ENCODE assay signal across 8 cellular contexts in the genomic region with DNA sequence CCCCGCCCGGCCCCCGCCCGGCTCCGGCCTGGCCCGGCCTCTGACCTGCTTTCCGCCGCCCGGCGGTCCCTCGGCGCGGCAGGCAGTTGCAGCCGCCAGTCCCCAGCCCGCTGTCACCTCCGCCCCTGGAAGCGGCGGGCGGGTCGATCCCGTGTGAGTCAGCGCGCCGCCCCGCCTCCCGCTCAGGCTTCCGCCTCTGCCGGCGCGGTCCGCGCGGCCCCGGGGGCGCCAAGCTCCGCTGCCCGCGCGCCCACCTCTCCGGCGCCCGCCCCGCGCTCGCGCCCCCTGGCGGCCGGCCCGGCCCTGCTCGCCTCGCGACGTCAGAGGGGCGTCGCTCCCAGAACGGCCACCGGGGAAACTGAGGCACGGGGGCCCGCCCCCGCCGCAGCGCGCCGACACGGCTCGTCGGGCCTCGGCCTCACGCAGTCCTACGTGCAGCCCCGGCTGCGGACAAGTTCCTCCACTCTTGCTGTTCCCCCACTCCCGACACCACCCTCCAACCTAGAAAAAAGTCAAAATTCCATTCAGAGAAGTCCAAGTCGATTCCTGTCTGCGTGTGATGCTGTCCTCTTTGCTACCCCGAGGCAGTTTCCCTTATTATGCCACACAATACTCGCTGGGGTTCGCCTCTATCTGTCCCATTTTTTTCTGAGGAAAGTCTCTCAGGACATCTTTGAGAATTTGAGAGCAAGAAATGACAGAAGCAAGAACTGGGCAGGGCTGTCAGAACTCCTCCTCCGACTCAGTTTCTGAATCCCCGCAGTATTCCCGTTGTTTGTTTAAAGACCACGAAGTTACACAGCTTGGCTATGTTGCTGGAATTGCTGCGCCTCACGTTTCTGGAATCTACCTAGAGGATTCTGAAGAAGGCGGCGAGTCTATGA. TPM values are rescaled to one million over a fixed set of nuclear protein-coding genes. Genes with fewer than 3 reads are reported as not detected.
A peak's percentile ranks its signal among the peaks of the same experiment; 100 is the strongest.
DNase-seq lines count a peak whose midpoint lies in the region; ATAC-seq and TF ChIP-seq lines count a peak whose summit lies in the region.

A gene with protein sequence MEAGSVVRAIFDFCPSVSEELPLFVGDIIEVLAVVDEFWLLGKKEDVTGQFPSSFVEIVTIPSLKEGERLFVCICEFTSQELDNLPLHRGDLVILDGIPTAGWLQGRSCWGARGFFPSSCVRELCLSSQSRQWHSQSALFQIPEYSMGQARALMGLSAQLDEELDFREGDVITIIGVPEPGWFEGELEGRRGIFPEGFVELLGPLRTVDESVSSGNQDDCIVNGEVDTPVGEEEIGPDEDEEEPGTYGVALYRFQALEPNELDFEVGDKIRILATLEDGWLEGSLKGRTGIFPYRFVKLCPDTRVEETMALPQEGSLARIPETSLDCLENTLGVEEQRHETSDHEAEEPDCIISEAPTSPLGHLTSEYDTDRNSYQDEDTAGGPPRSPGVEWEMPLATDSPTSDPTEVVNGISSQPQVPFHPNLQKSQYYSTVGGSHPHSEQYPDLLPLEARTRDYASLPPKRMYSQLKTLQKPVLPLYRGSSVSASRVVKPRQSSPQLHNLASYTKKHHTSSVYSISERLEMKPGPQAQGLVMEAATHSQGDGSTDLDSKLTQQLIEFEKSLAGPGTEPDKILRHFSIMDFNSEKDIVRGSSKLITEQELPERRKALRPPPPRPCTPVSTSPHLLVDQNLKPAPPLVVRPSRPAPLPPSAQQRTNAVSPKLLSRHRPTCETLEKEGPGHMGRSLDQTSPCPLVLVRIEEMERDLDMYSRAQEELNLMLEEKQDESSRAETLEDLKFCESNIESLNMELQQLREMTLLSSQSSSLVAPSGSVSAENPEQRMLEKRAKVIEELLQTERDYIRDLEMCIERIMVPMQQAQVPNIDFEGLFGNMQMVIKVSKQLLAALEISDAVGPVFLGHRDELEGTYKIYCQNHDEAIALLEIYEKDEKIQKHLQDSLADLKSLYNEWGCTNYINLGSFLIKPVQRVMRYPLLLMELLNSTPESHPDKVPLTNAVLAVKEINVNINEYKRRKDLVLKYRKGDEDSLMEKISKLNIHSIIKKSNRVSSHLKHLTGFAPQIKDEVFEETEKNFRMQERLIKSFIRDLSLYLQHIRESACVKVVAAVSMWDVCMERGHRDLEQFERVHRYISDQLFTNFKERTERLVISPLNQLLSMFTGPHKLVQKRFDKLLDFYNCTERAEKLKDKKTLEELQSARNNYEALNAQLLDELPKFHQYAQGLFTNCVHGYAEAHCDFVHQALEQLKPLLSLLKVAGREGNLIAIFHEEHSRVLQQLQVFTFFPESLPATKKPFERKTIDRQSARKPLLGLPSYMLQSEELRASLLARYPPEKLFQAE (N-terminal part only) (minus strand): TSS at position 155 of the 884 bp plus-strand sequence. CDS start 37,823 bp downstream, outside the sequence.

- H3K36me3 Mint-ChIP-seq in IgD-negative memory B cell: no peaks in the 10 kb centered on the region
- H3K36me3 Mint-ChIP-seq in activated naive CD4-positive, alpha-beta T cell treated with anti-CD3 and anti-CD28 coated beads, Interleukin-2, amount 50 U/mL, for 24 hours: no peaks in the 10 kb centered on the region

- WGBS in testis, 2 donors: 4% methylated on average over 14 to 34 of the region's 86 CpGs

- H3K4me2 ChIP-seq in osteoblast (ENCODE audit: insufficient read depth, low read length): peak within 1 kb of the TSS; percentile 84

- no peaks in the 10 kb centered on the region for H4K20me1 ChIP-seq in osteoblast (ENCODE audit: insufficient read depth, low read length)

- H3K9me3 ChIP-seq in SK-N-MC (ENCODE audit: low read depth, low read length): no peaks in the 10 kb centered on the region
- H3K9me3 ChIP-seq in osteoblast (ENCODE audit: low read depth, low read length): no peaks in the 10 kb centered on the region
- no peaks in the 10 kb centered on the region for H3K9me3 ChIP-seq in testis

- no peaks in the 10 kb centered on the region for H3K27me3 Mint-ChIP-seq in IgD-negative memory B cell
- H3K27me3 Mint-ChIP-seq in activated naive CD4-positive, alpha-beta T cell treated with anti-CD3 and anti-CD28 coated beads, Interleukin-2, amount 50 U/mL, for 24 hours: no peaks in the 10 kb centered on the region

- H3K36me3 ChIP-seq in SK-N-MC (ENCODE audit: insufficient read depth, low read length): no peaks in the 10 kb centered on the region
- no peaks in the 10 kb centered on the region for H3K36me3 ChIP-seq in osteoblast (ENCODE audit: insufficient read depth, low read length)
- no peaks in the 10 kb centered on the region for H3K36me3 ChIP-seq in testis (ENCODE audit: low read depth, missing control alignments)

- no peak for TF ChIP-seq POLR2A in testis (IDR thresholded peaks at IDR 0.05)

- peaks cover 47 to 56% (median 54%) of the 10 kb centered on the region in 3 donors for H3K4me1 Mint-ChIP-seq in IgD-negative memory B cell
- peaks cover 51% of the 10 kb centered on the region for H3K4me1 Mint-ChIP-seq in activated naive CD4-positive, alpha-beta T cell treated with anti-CD3 and anti-CD28 coated beads, Interleukin-2, amount 50 U/mL, for 24 hours

- peaks cover 34% of the 10 kb centered on the region for H3K79me2 ChIP-seq in osteoblast (ENCODE audit: insufficient read depth, low read length)

- peak within 1 kb of the TSS; percentile 69 to 92 (median 88) for H3K27ac Mint-ChIP-seq in IgD-negative memory B cell
- peak within 1 kb of the TSS; percentile 88 for H3K27ac Mint-ChIP-seq in activated naive CD4-positive, alpha-beta T cell treated with anti-CD3 and anti-CD28 coated beads, Interleukin-2, amount 50 U/mL, for 24 hours

- H3K27ac ChIP-seq in SK-N-MC (no peak within 1 kb of the TSS), osteoblast (ENCODE audit: low read depth, low read length) (peak within 1 kb of the TSS; percentile 92), testis (peak within 1 kb of the TSS; percentile 61 to 87)

- H3K4me1 ChIP-seq in osteoblast (ENCODE audit: insufficient read depth, low read length) (peaks cover 33% of the 10 kb centered on the region), testis (peaks cover 22% of the 10 kb centered on the region)

- H2AFZ ChIP-seq in osteoblast (ENCODE audit: low read length): peak within 1 kb of the TSS; percentile 79

- TF ChIP-seq CTCF in osteoblast (IDR thresholded peaks at IDR 0.05; ENCODE audit: extremely low read depth, low read depth, low read length) (peak; percentile 31), testis (IDR thresholded peaks at IDR 0.05) (peak; percentile 37 to 96 (median 72))

- no peaks in the 10 kb centered on the region for H3K27me3 ChIP-seq in osteoblast (ENCODE audit: insufficient read depth, low read length)
- H3K27me3 ChIP-seq in testis: no peaks in the 10 kb centered on the region

- H3K4me3 Mint-ChIP-seq in IgD-negative memory B cell: peak within 1 kb of the TSS; percentile 86 to 94 (median 91)
- peak within 1 kb of the TSS; percentile 94 for H3K4me3 Mint-ChIP-seq in activated naive CD4-positive, alpha-beta T cell treated with anti-CD3 and anti-CD28 coated beads, Interleukin-2, amount 50 U/mL, for 24 hours

- intact Hi-C loops in testis (cut with DNase I; ENCODE audit: low total_unique reads): no loop called here

- ATAC-seq in GM21528 (IDR thresholded peaks at IDR 0.05; ENCODE audit: low FRiP score, unreplicated experiment): peak; percentile 61

- peak; percentile 86 for DNase-seq in EH (ENCODE audit: low read depth)
- DNase-seq in SK-N-MC (ENCODE audit: low read depth, low spot score): no peak
- peak; percentile 87 for DNase-seq in glomerular visceral epithelial cell (ENCODE audit: extremely low spot score)
- DNase-seq in osteoblast (ENCODE audit: insufficient read length, low spot score, missing footprints): peak; percentile 99
- peak; percentile 84 for DNase-seq in testis

- peak within 1 kb of the TSS; percentile 55 for H3K9ac ChIP-seq in SK-N-MC (ENCODE audit: insufficient read length)

- peak within 1 kb of the TSS; percentile 78 for H3K4me3 ChIP-seq in SK-N-MC
- peak within 1 kb of the TSS; percentile 85 for H3K4me3 ChIP-seq in osteoblast (ENCODE audit: insufficient read depth, low read length)
- peak within 1 kb of the TSS; percentile 85 to 87 for H3K4me3 ChIP-seq in testis

- H3K9me3 Mint-ChIP-seq in IgD-negative memory B cell: no peaks in the 10 kb centered on the region
- no peaks in the 10 kb centered on the region for H3K9me3 Mint-ChIP-seq in activated naive CD4-positive, alpha-beta T cell treated with anti-CD3 and anti-CD28 coated beads, Interleukin-2, amount 50 U/mL, for 24 hours

RNA-seq across cellular contexts. Expression of the gene that starts here (rescaled TPM):
- polyA plus RNA-seq in IgD-negative memory B cell: 3.5 TPM
- total RNA-seq in osteoblast: 13.0 and 15.9 TPM in 2 replicates
- total RNA-seq in testis: 10 to 100 TPM; 33.4 to 36.0 TPM
- 20.8 TPM for polyA plus RNA-seq in testis (ENCODE audit: insufficient read depth, low read depth, low replicate concordance)
